13 cellular contexts compared by ENCODE assay signal in the genomic region with DNA sequence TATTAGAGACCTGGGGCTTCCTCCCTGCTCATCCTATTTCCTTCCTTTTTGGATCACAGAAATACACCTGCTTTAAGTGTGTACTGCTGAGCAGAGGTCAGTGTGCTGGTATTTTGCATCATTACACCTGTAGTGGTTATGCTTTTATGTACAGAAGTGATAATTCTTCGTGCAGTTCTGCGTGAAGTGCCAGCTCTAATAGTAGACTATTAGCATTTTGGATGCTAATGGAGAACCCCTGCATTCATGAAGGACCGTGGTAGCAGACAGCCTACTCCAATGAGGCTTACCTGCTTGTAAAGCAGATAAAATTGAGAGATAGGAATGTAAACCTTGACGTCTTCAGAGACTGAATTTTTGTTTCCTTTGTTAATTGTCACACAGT.
DNase-seq lines count a peak whose midpoint lies in the region; ATAC-seq and TF ChIP-seq lines count a peak whose summit lies in the region.
"Had no signal": no experiment of that assay in that cellular context is flagged by ENCODE, and none has a peak within 500 bp of the region (broad histone marks: within the 10 kb centered on the region; RNA-seq: fewer than 3 reads in every experiment).

No MANE protein-coding gene starts in this region.

- H3K27ac ChIP-seq in BLaER1 (peak overlapping the region; percentile 39; the same call in 1 of the 2 replicates), KMS-11 (peak overlapping the region; percentile 93), hepatocyte (peak overlapping the region; percentile 21), endodermal cell (ENCODE audit: low read depth, low read length) (no peak overlapping the region)
- H3K27ac ChIP-seq: suprapubic skin had no signal

- TF ChIP-seq CTCF in KMS-11 (conservative IDR thresholded peaks at IDR 0.05; ENCODE audit: low read depth, low read length), result no peak
- TF ChIP-seq CTCF in hepatocyte (IDR thresholded peaks at IDR 0.05; ENCODE audit: poor library complexity), result no peak
- no peak for TF ChIP-seq CTCF in endodermal cell (conservative IDR thresholded peaks at IDR 0.05)

- no peaks in the 10 kb centered on the region for H3K36me3 ChIP-seq in BLaER1
- no peaks in the 10 kb centered on the region for H3K36me3 ChIP-seq in KMS-11 (ENCODE audit: insufficient read depth)
- no peaks in the 10 kb centered on the region for H3K36me3 ChIP-seq in hepatocyte (replicated peaks; ENCODE audit: insufficient read depth, low read depth)
- no peaks in the 10 kb centered on the region for H3K36me3 ChIP-seq in endodermal cell (ENCODE audit: control insufficient read depth, insufficient read depth, low read length)
- H3K36me3 ChIP-seq: suprapubic skin had no signal

- H3K4me2 ChIP-seq in BLaER1 (peak overlapping the region; percentile 72), KMS-11 (peak overlapping the region; percentile 99), hepatocyte (peak overlapping the region; percentile 61)

- H3K27me3 Mint-ChIP-seq in endodermal cell (ENCODE audit: insufficient read depth), result peaks cover 20% of the 10 kb centered on the region

- H3K27me3 ChIP-seq in BLaER1 (no peaks in the 10 kb centered on the region), KMS-11 (ENCODE audit: insufficient read depth, low read depth) (no peaks in the 10 kb centered on the region), hepatocyte (no peaks in the 10 kb centered on the region), endodermal cell (ENCODE audit: control insufficient read depth, insufficient read depth, low read length, poor library complexity, severe bottlenecking) (no peaks in the 10 kb centered on the region)
- H3K27me3 ChIP-seq: suprapubic skin had no signal

- 47% methylated on average over 4 of the region's 4 CpGs for WGBS in hepatocyte (ENCODE audit: low lambda C conversion rate, missing lambda C conversion rate)
- WGBS in endodermal cell (ENCODE audit: insufficient coverage in 1 of 2, insufficient read length in 1 of 2), 2 experiments, result 53 to 60% methylated on average over 4 of the region's 4 CpGs

- H3K79me2 ChIP-seq in KMS-11 (ENCODE audit: insufficient read depth, low read depth) (peaks cover 79% of the 10 kb centered on the region), hepatocyte (peaks cover 45% of the 10 kb centered on the region)

- H3K9me2 ChIP-seq in hepatocyte (replicated peaks; ENCODE audit: insufficient read depth), result no peaks in the 10 kb centered on the region

- H2AFZ ChIP-seq in KMS-11 (ENCODE audit: low read depth), result no peak overlapping the region
- no peak overlapping the region for H2AFZ ChIP-seq in hepatocyte

- H3K4me1 Mint-ChIP-seq in endodermal cell, result peaks cover 29% of the 10 kb centered on the region

- H3K4me1 ChIP-seq in BLaER1, result peaks cover 34% of the 10 kb centered on the region
- H3K4me1 ChIP-seq in KMS-11 (ENCODE audit: low read depth, poor library complexity, severe bottlenecking), result peaks cover 48% of the 10 kb centered on the region
- H3K4me1 ChIP-seq in hepatocyte (ENCODE audit: insufficient read depth), result peaks cover 34% of the 10 kb centered on the region
- H3K4me1 ChIP-seq in endodermal cell (ENCODE audit: control insufficient read depth, insufficient read depth, low read length), result peaks cover 4% of the 10 kb centered on the region

- H3K9ac ChIP-seq in BLaER1 (0 out of 2 replicates have a peak overlapping the region, but pooled peaks have one; percentile 37), KMS-11 (peak overlapping the region; percentile 89), endodermal cell (ENCODE audit: extremely low read depth, low read length, poor library complexity, severe bottlenecking) (no peak overlapping the region)

- no peaks in the 10 kb centered on the region for H3K9me3 ChIP-seq in BLaER1
- no peaks in the 10 kb centered on the region for H3K9me3 ChIP-seq in hepatocyte (ENCODE audit: low read depth)
- H3K9me3 ChIP-seq in endodermal cell (ENCODE audit: control insufficient read depth, low read length), result peaks cover 11% of the 10 kb centered on the region
- H3K9me3 ChIP-seq: suprapubic skin had no signal

- in situ Hi-C loops in KBM-7 (cut with MboI; ENCODE audit: low pct_unique_long_range_greater_than_20kb, low sequenced_read_pairs), result no loop called here

- H4K20me1 ChIP-seq in BLaER1 (peaks cover 12% of the 10 kb centered on the region; the same call in 1 of the 2 replicates), KMS-11 (ENCODE audit: insufficient read depth) (no peaks in the 10 kb centered on the region), hepatocyte (ENCODE audit: insufficient read depth, poor library complexity, severe bottlenecking) (no peaks in the 10 kb centered on the region)

- H3K27ac Mint-ChIP-seq in endodermal cell, result no peak overlapping the region

- no peak for DNase-seq in hepatocyte (ENCODE audit: low spot score)
- no peak for DNase-seq in NCI-H1694 (lab: John Stamatoyannopoulos, UW)
- DNase-seq in endodermal cell, result no peak
- DNase-seq in HuH-7.5 (ENCODE audit: low spot score), result no peak
- DNase-seq in KBM-7, result no peak
- DNase-seq: activated CD8-positive, alpha-beta memory T cell treated with anti-CD3 and anti-CD28 coated beads, Interleukin-2, amount 50 U/mL, for 4 hours; amniotic stem cell; islet precursor cell; NK-92 treated with Interleukin-12 subunit alpha and Interleukin-12 subunit beta, amount 100 ng/mL, for 24 hours had no signal

- peaks cover 9% of the 10 kb centered on the region for H3K9me3 Mint-ChIP-seq in endodermal cell

- H3K4me3 ChIP-seq in BLaER1, result peak overlapping the region; percentile 13; the same call in 1 of the 2 replicates
- no peak overlapping the region for H3K4me3 ChIP-seq in KMS-11 (IDR thresholded peaks at IDR 0.05; ENCODE audit: insufficient read depth, low read depth, low read length)
- no peak overlapping the region for H3K4me3 ChIP-seq in hepatocyte
- no peak overlapping the region for H3K4me3 ChIP-seq in endodermal cell (ENCODE audit: low read length)
- H3K4me3 ChIP-seq: suprapubic skin had no signal

- no peak overlapping the region for H3K4me3 Mint-ChIP-seq in endodermal cell

- peak; percentile 3 for ATAC-seq in GM19468 (IDR thresholded peaks at IDR 0.05; ENCODE audit: extremely low read depth, unreplicated experiment)

- H3K36me3 Mint-ChIP-seq in endodermal cell (ENCODE audit: low read depth), result no peaks in the 10 kb centered on the region
